Comparison of ENCODE assay signal across 18 cellular contexts in genomic region chr2:167487728-167488127, GRCh38.
"Had no signal": no experiment of that assay in that cellular context is flagged by ENCODE, and none has a peak within 500 bp of the region (broad histone marks: within the 10 kb centered on the region; RNA-seq: fewer than 3 reads in every experiment).

No MANE protein-coding gene starts in this region.

- DNase-seq: activated CD4-positive, alpha-beta T cell treated with anti-CD3 and anti-CD28 coated beads, Interleukin-2, amount 50 U/mL, for 1 hour; activated naive CD4-positive, alpha-beta T cell treated with anti-CD3 and anti-CD28 coated beads for 36 hours; activated naive CD8-positive, alpha-beta T cell treated with anti-CD3 and anti-CD28 coated beads, Interleukin-2, amount 50 U/mL, for 24 hours; activated T-cell treated with anti-CD3 and anti-CD28 coated beads for 4 hours; aorta; dermis blood vessel endothelial cell; effector memory CD8-positive, alpha-beta T cell; foreskin keratinocyte; kidney glomerular epithelial cell; left ventricle myocardium superior; nucleus accumbens; posterior cingulate gyrus; small intestine; T1000; trophoblast cell had no signal

- ATAC-seq: activated CD4-positive, CD25-positive, alpha-beta regulatory T cell treated with anti-CD3 and anti-CD28 coated beads, Interleukin-2, amount 50 U/mL, for 24 hours; activated naive CD8-positive, alpha-beta T cell treated with anti-CD3 and anti-CD28 coated beads, Interleukin-2, amount 50 U/mL, for 24 hours; activated T-helper 17 cell treated with anti-CD3 and anti-CD28 coated beads, Interleukin-2, amount 50 U/mL, for 72 hours; effector memory CD8-positive, alpha-beta T cell; foreskin keratinocyte; left ventricle myocardium superior; natural killer cell treated with Interleukin-12 subunit alpha and Interleukin-12 subunit beta and Interleukin-15 and Interleukin-18, amount 100 ng/mL, for 72 hours had no signal
